In the genomic region with DNA sequence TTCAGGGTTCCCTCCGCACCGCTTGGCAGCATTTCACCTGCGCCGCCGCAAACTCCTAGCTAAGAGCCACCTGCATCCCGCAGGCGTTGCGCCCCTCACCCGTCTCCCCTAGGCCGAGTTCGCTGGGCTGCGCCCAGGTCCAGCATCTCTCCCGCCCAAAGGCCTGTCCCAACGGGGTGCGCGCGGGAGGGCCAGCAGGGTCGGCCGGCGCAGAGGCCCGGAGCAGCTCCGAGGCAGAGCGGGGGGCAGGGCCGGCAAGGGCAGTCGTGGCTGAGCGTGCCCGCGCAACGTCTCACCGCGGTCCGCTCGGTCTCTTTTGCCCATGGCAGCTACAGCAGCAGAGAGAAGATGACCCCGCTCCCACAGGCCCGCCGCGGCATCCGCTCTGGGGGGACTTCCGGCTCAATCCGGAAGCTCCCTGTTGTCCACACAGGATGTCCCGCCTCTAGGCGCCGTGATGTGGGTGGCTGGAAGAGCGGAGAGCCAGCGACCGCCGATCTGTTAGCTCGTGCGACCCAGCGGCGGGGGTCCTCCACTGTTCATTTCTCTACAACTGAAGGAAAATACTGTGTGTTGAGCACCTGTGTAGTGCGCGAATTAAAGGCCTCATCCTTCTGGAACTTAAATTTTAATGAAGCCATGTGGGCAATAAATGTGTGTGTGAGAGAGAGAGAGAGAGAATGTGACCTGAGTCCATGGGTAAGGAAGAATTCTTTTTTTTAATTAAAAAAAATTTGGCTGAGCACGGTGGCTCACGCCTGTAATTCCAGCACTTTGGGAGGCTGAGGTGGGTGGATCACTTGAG, we compare ENCODE assay signal across 8 cellular contexts. TPM values are rescaled to one million over a fixed set of nuclear protein-coding genes. Genes with fewer than 3 reads are reported as not detected.
DNase-seq lines count a peak whose midpoint lies in the region; ATAC-seq and TF ChIP-seq lines count a peak whose summit lies in the region.

ERCC3 (minus strand) TSS at position 387 of the 805 bp plus-strand sequence; CDS start at position 324, 63 bp downstream.

- no peaks in the 10 kb centered on the region for H3K27me3 Mint-ChIP-seq in naive thymus-derived CD8-positive, alpha-beta T cell
- no peaks in the 10 kb centered on the region for H3K27me3 Mint-ChIP-seq in stimulated activated naive B cell treated with anti-CD40 and anti-IgM and Interleukin-4, amounts not matched to agents 10 μg/mL and 1 μg/mL and 100 μg/mL, for 72 hours

- TF ChIP-seq CTCF in fibroblast of mammary gland (conservative IDR thresholded peaks at IDR 0.05; ENCODE audit: control insufficient read depth, insufficient read depth, low read depth, low read length), result no peak

- peak within 1 kb of the TSS; percentile 84 to 99 (median 97) for H3K27ac Mint-ChIP-seq in naive thymus-derived CD8-positive, alpha-beta T cell
- peak within 1 kb of the TSS; percentile 99 for H3K27ac Mint-ChIP-seq in stimulated activated naive B cell treated with anti-CD40 and anti-IgM and Interleukin-4, amounts not matched to agents 10 μg/mL and 1 μg/mL and 100 μg/mL, for 72 hours

- peak; percentile 98 for ATAC-seq in GM21717 (IDR thresholded peaks at IDR 0.05; ENCODE audit: unreplicated experiment)
- ATAC-seq in naive thymus-derived CD8-positive, alpha-beta T cell, result peak; percentile 94 to 97
- peak; percentile 99 to 100 for ATAC-seq in stimulated activated naive B cell treated with anti-CD40 and anti-IgM and Interleukin-4, amounts not matched to agents 10 μg/mL and 1 μg/mL and 100 μg/mL, for 72 hours (replicated peaks)

- peaks cover 2 to 34% (median 10%) of the 10 kb centered on the region in 3 donors for H3K36me3 Mint-ChIP-seq in naive thymus-derived CD8-positive, alpha-beta T cell
- H3K36me3 Mint-ChIP-seq in stimulated activated naive B cell treated with anti-CD40 and anti-IgM and Interleukin-4, amounts not matched to agents 10 μg/mL and 1 μg/mL and 100 μg/mL, for 72 hours, result peaks cover 20 to 36% of the 10 kb centered on the region in 2 donors

- POLR2A ChIA-PET in naive thymus-derived CD8-positive, alpha-beta T cell (lab: Charles Lee), result interaction anchor here (0.6 to 1.7 kb wide), 15 partner anchors 13 to 797 kb away, joined by 3 to 7 read pairs (median 3); partner anchors contain the start of genes MAP3K2, SFT2D3 and UGGT1

- H3K4me1 Mint-ChIP-seq in naive thymus-derived CD8-positive, alpha-beta T cell, result peaks cover 15 to 48% (median 40%) of the 10 kb centered on the region in 4 donors
- peaks cover 21 to 33% of the 10 kb centered on the region in 2 donors for H3K4me1 Mint-ChIP-seq in stimulated activated naive B cell treated with anti-CD40 and anti-IgM and Interleukin-4, amounts not matched to agents 10 μg/mL and 1 μg/mL and 100 μg/mL, for 72 hours

- DNase-seq in DMS79 treated with DMSO at 0.1 percent for 48 hours (lab: John Stamatoyannopoulos, UW) (peak; percentile 76), RPMI8226 (peak; percentile 89), fibroblast of mammary gland (ENCODE audit: low read depth) (peak; percentile 74)
- DNase-seq in Jurkat, Clone E6-1 (ENCODE audit: low read depth, low spot score), result peak; percentile 78
- peak; percentile 54 to 68 for DNase-seq in activated T-helper 1 cell treated with anti-CD3 and anti-CD28 coated beads, Interleukin-2, amount 50 U/mL, for 16 hours (ENCODE audit: low read depth in 1 of 2, low spot score in 1 of 2)
- DNase-seq in naive thymus-derived CD8-positive, alpha-beta T cell, result peak; percentile 70 to 91 (median 76)
- peak; percentile 79 for DNase-seq in stimulated activated naive B cell treated with anti-CD40 and anti-IgM and Interleukin-4, amounts not matched to agents 10 μg/mL and 1 μg/mL and 100 μg/mL, for 72 hours

- H3K4me3 ChIP-seq in Jurkat, Clone E6-1 (ENCODE audit: low read length), result peak within 1 kb of the TSS; percentile 89
- peak within 1 kb of the TSS; percentile 91 for H3K4me3 ChIP-seq in fibroblast of mammary gland (ENCODE audit: control insufficient read depth, low read depth, low read length)

- H3K4me3 Mint-ChIP-seq in naive thymus-derived CD8-positive, alpha-beta T cell, result peak within 1 kb of the TSS; percentile 88 to 99 (median 98)
- H3K4me3 Mint-ChIP-seq in stimulated activated naive B cell treated with anti-CD40 and anti-IgM and Interleukin-4, amounts not matched to agents 10 μg/mL and 1 μg/mL and 100 μg/mL, for 72 hours, result peak within 1 kb of the TSS; percentile 97 to 100

- H3K9me3 Mint-ChIP-seq in naive thymus-derived CD8-positive, alpha-beta T cell, result no peaks in the 10 kb centered on the region
- peaks cover 0 to 1% of the 10 kb centered on the region in 2 donors for H3K9me3 Mint-ChIP-seq in stimulated activated naive B cell treated with anti-CD40 and anti-IgM and Interleukin-4, amounts not matched to agents 10 μg/mL and 1 μg/mL and 100 μg/mL, for 72 hours

RNA-seq across cellular contexts. Expression of gene ERCC3, which starts in this region (rescaled TPM):
- 76.6 TPM for polyA plus RNA-seq in Jurkat, Clone E6-1 (2012; ENCODE audit: insufficient read depth, insufficient read length)
- 10 to 100 TPM; 63.0 to 65.8 TPM for total RNA-seq in naive thymus-derived CD8-positive, alpha-beta T cell
- 10 to 100 TPM; 17.0 to 27.2 (median 20.3) TPM for polyA plus RNA-seq in naive thymus-derived CD8-positive, alpha-beta T cell

Comparison
In these comparisons a context has a peak if more than half of its experiments do, and no peak if none do; other contexts are left out.
1. Peak in every context shown above with its lines: DNase-seq, ATAC-seq and H3K4me3 ChIP-seq.